1 cellular context compared by ENCODE assay signal in genomic region chr2:53970095-53970897, GRCh38.
TF ChIP-seq lines count a peak whose summit lies in the region.

No MANE protein-coding gene starts in this region.

TF ChIP-seq in HepG2, 621 proteins besides CTCF, POLR2A, EP300 and RAD21 (continued from another document and continues in another):
- TF ChIP-seq AKNA (CRISPR knock-in tag; IDR thresholded peaks at IDR 0.05; ENCODE audit: borderline replicate concordance) (0 out of 2 replicates have a peak, but pooled peaks have one; percentile 58), ZSCAN20 (CRISPR knock-in tag; IDR thresholded peaks at IDR 0.05; ENCODE audit: borderline replicate concordance) (0 out of 2 replicates have a peak, but pooled peaks have one; percentile 43), ZNF678 (CRISPR knock-in tag; IDR thresholded peaks at IDR 0.05) (no peak), ZNF761 (CRISPR knock-in tag; conservative IDR thresholded peaks at IDR 0.05) (peak; percentile 7; the same call in 1 of the 2 replicates), TP53 (CRISPR knock-in tag; conservative IDR thresholded peaks at IDR 0.05) (no peak), ELF3 (CRISPR knock-in tag; IDR thresholded peaks at IDR 0.05) (no peak), PAWR (CRISPR knock-in tag; IDR thresholded peaks at IDR 0.05; ENCODE audit: borderline replicate concordance) (0 out of 2 replicates have a peak, but pooled peaks have one; percentile 6), HIVEP1 (CRISPR knock-in tag; IDR thresholded peaks at IDR 0.05) (peak; percentile 64; the same call in 1 of the 2 replicates), TRIM24 (CRISPR knock-in tag; IDR thresholded peaks at IDR 0.05) (no peak), RNF219 (CRISPR knock-in tag; IDR thresholded peaks at IDR 0.05) (0 out of 2 replicates have a peak, but pooled peaks have one; percentile 8), ZSCAN22 (CRISPR knock-in tag; IDR thresholded peaks at IDR 0.05) (no peak), E2F2 (CRISPR knock-in tag; IDR thresholded peaks at IDR 0.05; ENCODE audit: borderline replicate concordance) (peak; percentile 17; the same call in 1 of the 2 replicates), ZNF343 (CRISPR knock-in tag; IDR thresholded peaks at IDR 0.05) (no peak), CHCHD3 (CRISPR knock-in tag; IDR thresholded peaks at IDR 0.05) (peak; percentile 2; the same call in 1 of the 2 replicates), MXD3 (CRISPR knock-in tag; IDR thresholded peaks at IDR 0.05) (0 out of 2 replicates have a peak, but pooled peaks have one; percentile 33), ZNF317 (CRISPR knock-in tag; IDR thresholded peaks at IDR 0.05) (peak; percentile 72), ZNF468 (CRISPR knock-in tag; IDR thresholded peaks at IDR 0.05) (0 out of 2 replicates have a peak, but pooled peaks have one; percentile 5), RFXANK (CRISPR knock-in tag; IDR thresholded peaks at IDR 0.05) (no peak), HNF4A (CRISPR knock-in tag; IDR thresholded peaks at IDR 0.05) (peak; percentile 11; the same call in 1 of the 2 replicates), SIX1 (CRISPR knock-in tag; IDR thresholded peaks at IDR 0.05; ENCODE audit: borderline replicate concordance) (no peak), SRSF4 (IDR thresholded peaks at IDR 0.05; ENCODE audit: low read depth, low read length, poor library complexity, severe bottlenecking) (peak; percentile 63), CAMTA2 (CRISPR knock-in tag; IDR thresholded peaks at IDR 0.05; ENCODE audit: borderline replicate concordance) (0 out of 2 replicates have a peak, but pooled peaks have one; percentile 78), POLR2AphosphoS2 (IDR thresholded peaks at IDR 0.05; ENCODE audit: low read depth, low read length) (no peak), POLR2G (IDR thresholded peaks at IDR 0.05; ENCODE audit: low read depth, low read length) (0 out of 2 replicates have a peak, but pooled peaks have one; percentile 23), SRSF9 (IDR thresholded peaks at IDR 0.05; ENCODE audit: borderline replicate concordance, insufficient read depth, low read depth, low read length, poor library complexity, severe bottlenecking) (no peak), ZBTB20 (CRISPR knock-in tag; IDR thresholded peaks at IDR 0.05; ENCODE audit: borderline replicate concordance, low read depth) (0 out of 2 replicates have a peak, but pooled peaks have one; percentile 40), CCAR2 (optimal IDR thresholded peaks at IDR 0.05; ENCODE audit: low read depth, low read length) (no peak), AFF4 (CRISPR knock-in tag; IDR thresholded peaks at IDR 0.05) (0 out of 2 replicates have a peak, but pooled peaks have one; percentile 14), ZSCAN31 (CRISPR knock-in tag; IDR thresholded peaks at IDR 0.05; ENCODE audit: low read depth) (0 out of 2 replicates have a peak, but pooled peaks have one; percentile 2), NFKB2 (CRISPR knock-in tag; IDR thresholded peaks at IDR 0.05; ENCODE audit: borderline replicate concordance) (0 out of 2 replicates have a peak, but pooled peaks have one; percentile 5), KLF15 (CRISPR knock-in tag; IDR thresholded peaks at IDR 0.05; ENCODE audit: borderline replicate concordance) (no peak), ZNF552 (CRISPR knock-in tag; IDR thresholded peaks at IDR 0.05; ENCODE audit: borderline replicate concordance) (0 out of 2 replicates have a peak, but pooled peaks have one; percentile 8), AGO1 (IDR thresholded peaks at IDR 0.05; ENCODE audit: low read depth, low read length, poor library complexity, severe bottlenecking) (peak; percentile 78), ZNF644 (CRISPR knock-in tag; IDR thresholded peaks at IDR 0.05; ENCODE audit: low read depth) (no peak)
- TF ChIP-seq, protein P1, sequence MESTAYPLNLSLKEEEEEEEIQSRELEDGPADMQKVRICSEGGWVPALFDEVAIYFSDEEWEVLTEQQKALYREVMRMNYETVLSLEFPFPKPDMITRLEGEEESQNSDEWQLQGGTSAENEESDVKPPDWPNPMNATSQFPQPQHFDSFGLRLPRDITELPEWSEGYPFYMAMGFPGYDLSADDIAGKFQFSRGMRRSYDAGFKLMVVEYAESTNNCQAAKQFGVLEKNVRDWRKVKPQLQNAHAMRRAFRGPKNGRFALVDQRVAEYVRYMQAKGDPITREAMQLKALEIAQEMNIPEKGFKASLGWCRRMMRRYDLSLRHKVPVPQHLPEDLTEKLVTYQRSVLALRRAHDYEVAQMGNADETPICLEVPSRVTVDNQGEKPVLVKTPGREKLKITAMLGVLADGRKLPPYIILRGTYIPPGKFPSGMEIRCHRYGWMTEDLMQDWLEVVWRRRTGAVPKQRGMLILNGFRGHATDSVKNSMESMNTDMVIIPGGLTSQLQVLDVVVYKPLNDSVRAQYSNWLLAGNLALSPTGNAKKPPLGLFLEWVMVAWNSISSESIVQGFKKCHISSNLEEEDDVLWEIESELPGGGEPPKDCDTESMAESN (CRISPR knock-in tag; conservative IDR thresholded peaks at IDR 0.05), result no peak
- TF ChIP-seq, protein P2, sequence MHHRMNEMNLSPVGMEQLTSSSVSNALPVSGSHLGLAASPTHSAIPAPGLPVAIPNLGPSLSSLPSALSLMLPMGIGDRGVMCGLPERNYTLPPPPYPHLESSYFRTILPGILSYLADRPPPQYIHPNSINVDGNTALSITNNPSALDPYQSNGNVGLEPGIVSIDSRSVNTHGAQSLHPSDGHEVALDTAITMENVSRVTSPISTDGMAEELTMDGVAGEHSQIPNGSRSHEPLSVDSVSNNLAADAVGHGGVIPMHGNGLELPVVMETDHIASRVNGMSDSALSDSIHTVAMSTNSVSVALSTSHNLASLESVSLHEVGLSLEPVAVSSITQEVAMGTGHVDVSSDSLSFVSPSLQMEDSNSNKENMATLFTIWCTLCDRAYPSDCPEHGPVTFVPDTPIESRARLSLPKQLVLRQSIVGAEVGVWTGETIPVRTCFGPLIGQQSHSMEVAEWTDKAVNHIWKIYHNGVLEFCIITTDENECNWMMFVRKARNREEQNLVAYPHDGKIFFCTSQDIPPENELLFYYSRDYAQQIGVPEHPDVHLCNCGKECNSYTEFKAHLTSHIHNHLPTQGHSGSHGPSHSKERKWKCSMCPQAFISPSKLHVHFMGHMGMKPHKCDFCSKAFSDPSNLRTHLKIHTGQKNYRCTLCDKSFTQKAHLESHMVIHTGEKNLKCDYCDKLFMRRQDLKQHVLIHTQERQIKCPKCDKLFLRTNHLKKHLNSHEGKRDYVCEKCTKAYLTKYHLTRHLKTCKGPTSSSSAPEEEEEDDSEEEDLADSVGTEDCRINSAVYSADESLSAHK (CRISPR knock-in tag; IDR thresholded peaks at IDR 0.05; ENCODE audit: borderline replicate concordance), result no peak
- TF ChIP-seq, protein P3, sequence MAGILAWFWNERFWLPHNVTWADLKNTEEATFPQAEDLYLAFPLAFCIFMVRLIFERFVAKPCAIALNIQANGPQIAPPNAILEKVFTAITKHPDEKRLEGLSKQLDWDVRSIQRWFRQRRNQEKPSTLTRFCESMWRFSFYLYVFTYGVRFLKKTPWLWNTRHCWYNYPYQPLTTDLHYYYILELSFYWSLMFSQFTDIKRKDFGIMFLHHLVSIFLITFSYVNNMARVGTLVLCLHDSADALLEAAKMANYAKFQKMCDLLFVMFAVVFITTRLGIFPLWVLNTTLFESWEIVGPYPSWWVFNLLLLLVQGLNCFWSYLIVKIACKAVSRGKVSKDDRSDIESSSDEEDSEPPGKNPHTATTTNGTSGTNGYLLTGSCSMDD (CRISPR knock-in tag; IDR thresholded peaks at IDR 0.05), result no peak
- TF ChIP-seq, protein P4, sequence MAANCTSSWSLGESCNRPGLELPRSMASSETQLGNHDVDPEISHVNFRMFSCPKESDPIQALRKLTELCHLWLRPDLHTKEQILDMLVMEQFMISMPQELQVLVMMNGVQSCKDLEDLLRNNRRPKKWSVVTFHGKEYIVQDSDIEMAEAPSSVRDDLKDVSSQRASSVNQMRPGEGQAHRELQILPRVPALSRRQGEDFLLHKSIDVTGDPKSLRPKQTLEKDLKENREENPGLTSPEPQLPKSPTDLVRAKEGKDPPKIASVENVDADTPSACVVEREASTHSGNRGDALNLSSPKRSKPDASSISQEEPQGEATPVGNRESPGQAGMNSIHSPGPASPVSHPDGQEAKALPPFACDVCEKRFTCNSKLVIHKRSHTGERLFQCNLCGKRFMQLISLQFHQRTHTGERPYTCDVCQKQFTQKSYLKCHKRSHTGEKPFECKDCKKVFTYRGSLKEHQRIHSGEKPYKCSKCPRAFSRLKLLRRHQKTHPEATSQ (CRISPR knock-in tag; IDR thresholded peaks at IDR 0.05; ENCODE audit: borderline replicate concordance), result 0 out of 2 replicates have a peak, but pooled peaks have one; percentile 6
